Comparison of ENCODE assay signal across 1 cellular context in genomic region chr2:192161670-192162290, GRCh38.
TF ChIP-seq lines count a peak whose summit lies in the region.

No MANE protein-coding gene starts in this region.

TF ChIP-seq in K562, 482 proteins besides CTCF, POLR2A, EP300 and RAD21:
- TF ChIP-seq ZBTB11 (CRISPR knock-in tag; IDR thresholded peaks at IDR 0.05) (no peak), ZNF707 (CRISPR knock-in tag; conservative IDR thresholded peaks at IDR 0.05) (no peak), TRIM28 (IDR thresholded peaks at IDR 0.05) (no peak), ZBTB7A (IDR thresholded peaks at IDR 0.05; ENCODE audit: borderline replicate concordance, control insufficient read depth, low read depth, low read length) (no peak), NR4A1 (CRISPR knock-in tag; IDR thresholded peaks at IDR 0.05) (no peak), NR4A1 (tag; IDR thresholded peaks at IDR 0.05) (no peak), ZNF232 (CRISPR knock-in tag; IDR thresholded peaks at IDR 0.05) (no peak), TAL1 (IDR thresholded peaks at IDR 0.05) (no peak)
TF ChIP-seq in K562: peak in this region for 0.
